In the genomic region with DNA sequence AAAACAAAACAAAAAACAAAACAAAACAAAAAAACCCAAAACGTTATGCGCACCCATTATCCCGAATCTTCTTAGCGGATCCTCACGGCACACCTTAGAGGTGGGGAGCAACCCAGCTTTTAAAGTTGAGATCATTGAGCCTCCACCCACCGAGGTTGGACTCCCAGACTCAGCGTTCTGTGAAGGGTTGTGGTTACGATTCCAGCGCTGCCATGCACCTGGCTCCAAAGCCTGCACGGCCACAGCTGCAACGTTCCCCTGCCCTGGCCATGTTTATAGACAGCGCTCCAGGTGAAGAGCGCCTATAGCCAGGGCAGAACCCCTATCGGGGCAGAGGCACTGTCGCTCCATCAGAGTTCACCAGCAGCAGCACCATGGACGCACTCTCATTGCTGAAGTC, we compare ENCODE assay signal across 32 cellular contexts. TPM values are rescaled to one million over a fixed set of nuclear protein-coding genes. Genes with fewer than 3 reads are reported as not detected.
"Had no signal": no experiment of that assay in that cellular context is flagged by ENCODE, and none has a peak within 500 bp of the region (broad histone marks: within the 10 kb centered on the region; RNA-seq: fewer than 3 reads in every experiment).

No MANE protein-coding gene starts in this region.

- H3K36me3 Mint-ChIP-seq: naive B cell; stimulated activated naive B cell treated with anti-CD40 and anti-IgM and Interleukin-4, amounts not matched to agents 10 μg/mL and 1 μg/mL and 100 μg/mL, for 72 hours had no signal

- H3K27ac ChIP-seq: heart right ventricle, hepatocyte, left lung, lower lobe of right lung, neutrophil, ovary, right atrium auricular region, right lobe of liver, stomach, thoracic aorta, tibial artery, uterus had no signal

- H3K27me3 ChIP-seq: hepatocyte, ovary, right atrium auricular region, right lobe of liver, tibial artery had no signal

- H3K4me3 Mint-ChIP-seq: mesothelial cell of epicardium; naive B cell; nephron; neural crest cell; stimulated activated naive B cell treated with anti-CD40 and anti-IgM and Interleukin-4, amounts not matched to agents 10 μg/mL and 1 μg/mL and 100 μg/mL, for 72 hours had no signal

- DNase-seq: heart right ventricle; kidney glomerular epithelial cell; left cardiac atrium; left lung; lower lobe of right lung; mammary epithelial cell; mesenchymal stem cell; naive B cell; occipital lobe; ovary; right lobe of liver; stimulated activated CD4-positive, alpha-beta T cell treated with anti-CD3 and anti-CD28 coated beads, Interleukin-1b, Interleukin-23, amount 100 ng/mL, for 48 hours; stimulated activated CD4-positive, alpha-beta T cell treated with anti-CD3 and anti-CD28 coated beads, Interleukin-2, amount 100 ng/mL, for 48 hours; stimulated activated naive B cell treated with anti-CD40 and anti-IgM and Interleukin-4, amounts not matched to agents 10 μg/mL and 1 μg/mL and 100 μg/mL, for 72 hours; stimulated activated naive CD8-positive, alpha-beta T cell treated with anti-CD3 and anti-CD28 coated beads, Interleukin-15, Interleukin-2, amounts not matched to agents 100 U/mL and 50 U/mL, for 24 hours; stomach; tibial artery; trophoblast cell; uterus had no signal

- H3K9me3 ChIP-seq: heart right ventricle, left lung, lower lobe of right lung, neutrophil, ovary, right atrium auricular region, right lobe of liver, stomach, thoracic aorta, tibial artery, uterus had no signal

- ATAC-seq: heart right ventricle; left cardiac atrium; left lung; lower lobe of right lung; right lobe of liver; stimulated activated naive B cell treated with anti-CD40 and anti-IgM and Interleukin-4, amounts not matched to agents 10 μg/mL and 1 μg/mL and 100 μg/mL, for 72 hours; stimulated activated naive CD8-positive, alpha-beta T cell treated with anti-CD3 and anti-CD28 coated beads, Interleukin-15, Interleukin-2, amounts not matched to agents 100 U/mL and 50 U/mL, for 24 hours had no signal

- H3K4me2 ChIP-seq: hepatocyte, smooth muscle cell had no signal

- H3K27me3 Mint-ChIP-seq: progenitor cell of endocrine pancreas had no signal

- H3K27ac Mint-ChIP-seq: mesothelial cell of epicardium; naive B cell; nephron; progenitor cell of endocrine pancreas; stimulated activated naive B cell treated with anti-CD40 and anti-IgM and Interleukin-4, amounts not matched to agents 10 μg/mL and 1 μg/mL and 100 μg/mL, for 72 hours had no signal

- H3K4me1 Mint-ChIP-seq: mesothelial cell of epicardium, nephron, neural crest cell had no signal

- H3K36me3 ChIP-seq: heart right ventricle, left lung, lower lobe of right lung, neutrophil, ovary, right atrium auricular region, right lobe of liver, stomach, thoracic aorta, tibial artery, uterus had no signal

- H3K4me1 ChIP-seq: left lung, lower lobe of right lung, right atrium auricular region, right lobe of liver, stomach, tibial artery, uterus had no signal

- H3K4me3 ChIP-seq: heart right ventricle, hepatocyte, left lung, lower lobe of right lung, ovary, right atrium auricular region, right lobe of liver, smooth muscle cell, stomach, thoracic aorta, tibial artery, uterus had no signal

RNA-seq across cellular contexts. Expression of a gene that starts 18.7 kb away (rescaled TPM):
- total RNA-seq: hepatocyte, mammary epithelial cell, mesothelial cell of epicardium, neural crest cell, progenitor cell of endocrine pancreas, pulmonary artery endothelial cell, renal cortical epithelial cell, smooth muscle cell had no signal

RNA-seq across cellular contexts. Expression of a gene that starts 38.5 kb away (rescaled TPM):
- total RNA-seq: hepatocyte, mammary epithelial cell, mesothelial cell of epicardium, neural crest cell, progenitor cell of endocrine pancreas, pulmonary artery endothelial cell, renal cortical epithelial cell, skeletal muscle tissue, smooth muscle cell, stomach had no signal

RNA-seq across cellular contexts. Expression of a gene that starts 52.3 kb away (rescaled TPM):
- total RNA-seq: hepatocyte, mammary epithelial cell, mesothelial cell of epicardium, neural crest cell, occipital lobe, ovary, progenitor cell of endocrine pancreas, pulmonary artery endothelial cell, renal cortical epithelial cell, right atrium auricular region, skeletal muscle tissue, smooth muscle cell, stomach, thoracic aorta, ureter, uterus had no signal
